Comparison of ENCODE assay signal across 11 cellular contexts in genomic region chrX:134375691-134376090, GRCh38. TPM values are rescaled to one million over a fixed set of nuclear protein-coding genes. Genes with fewer than 3 reads are reported as not detected.
DNase-seq lines count a peak whose midpoint lies in the region; ATAC-seq and TF ChIP-seq lines count a peak whose summit lies in the region.
"Had no signal": no experiment of that assay in that cellular context is flagged by ENCODE, and none has a peak within 500 bp of the region (broad histone marks: within the 10 kb centered on the region; RNA-seq: fewer than 3 reads in every experiment).

No MANE protein-coding gene starts in this region.

- H3K9me3 ChIP-seq in Karpas-422 (ENCODE audit: low read length), result no peaks in the 10 kb centered on the region
- no peaks in the 10 kb centered on the region for H3K9me3 ChIP-seq in adrenal gland (replicated peaks in 1 of 3)
- H3K9me3 ChIP-seq in testis, result no peaks in the 10 kb centered on the region

- peaks cover 13% of the 10 kb centered on the region for H3K4me1 Mint-ChIP-seq in activated T-cell treated with anti-CD3 and anti-CD28 coated beads, Interleukin-2, amount 50 U/mL, for 4 hours (ENCODE audit: low read depth)

- intact Hi-C loops in adrenal gland (cut with DNase I), result no loop called here
- intact Hi-C loops in testis (cut with DNase I; ENCODE audit: low total_unique reads), result no loop called here

- no peaks in the 10 kb centered on the region for H3K9me2 ChIP-seq in Karpas-422 (replicated peaks; ENCODE audit: insufficient read depth, low read length)

- peaks cover 65% of the 10 kb centered on the region for H3K79me2 ChIP-seq in Karpas-422 (ENCODE audit: low read length)

- ATAC-seq in activated T-cell treated with anti-CD3 and anti-CD28 coated beads, Interleukin-2, amount 50 U/mL, for 4 hours, result no peak

- peak overlapping the region; percentile 82 for H3K4me3 ChIP-seq in Karpas-422 (ENCODE audit: low read length)
- peak overlapping the region in 1 of 4 donors; percentile 66 for H3K4me3 ChIP-seq in adrenal gland
- H3K4me3 ChIP-seq in testis, result no peak overlapping the region
- H3K4me3 ChIP-seq: lung had no signal

- no peaks in the 10 kb centered on the region for H3K27me3 Mint-ChIP-seq in activated T-cell treated with anti-CD3 and anti-CD28 coated beads, Interleukin-2, amount 50 U/mL, for 4 hours (ENCODE audit: low read depth)

- H2AFZ ChIP-seq in Karpas-422 (ENCODE audit: low read length), result no peak overlapping the region

- H3K4me1 ChIP-seq in Karpas-422 (ENCODE audit: low read length), result peaks cover 51% of the 10 kb centered on the region
- peaks cover 0 to 10% of the 10 kb centered on the region in 2 donors for H3K4me1 ChIP-seq in adrenal gland (replicated peaks in 1 of 2)
- no peaks in the 10 kb centered on the region for H3K4me1 ChIP-seq in testis

- no peak for TF ChIP-seq CTCF in adrenal gland (IDR thresholded peaks at IDR 0.05)
- TF ChIP-seq CTCF in testis (IDR thresholded peaks at IDR 0.05), result no peak

- no peak for DNase-seq in activated T-cell treated with anti-CD3 and anti-CD28 coated beads, Interleukin-2, amount 50 U/mL, for 4 hours
- no peak for DNase-seq in activated T-cell treated with anti-CD3 and anti-CD28 coated beads, Interleukin-2, amount 50 U/mL, for 1 hour
- DNase-seq in Karpas-422, result peak; percentile 67
- no peak for DNase-seq in adrenal gland
- DNase-seq in pons (ENCODE audit: low spot score), result peak; percentile 28
- no peak for DNase-seq in NCI-H69 (lab: John Stamatoyannopoulos, UW)
- DNase-seq in testis, result no peak
- no peak for DNase-seq in NCI-H2227 (lab: John Stamatoyannopoulos, UW; ENCODE audit: unreplicated experiment)
- DNase-seq: effector memory CD4-positive, alpha-beta T cell; NCI-H345 had no signal

- peaks cover 18% of the 10 kb centered on the region; the same call in 1 of the 2 replicates for H4K20me1 ChIP-seq in Karpas-422 (ENCODE audit: insufficient read depth, low read depth, low read length)

- H3K9ac ChIP-seq in Karpas-422 (ENCODE audit: low read length), result peak overlapping the region; percentile 94

- H3K27ac ChIP-seq in Karpas-422 (ENCODE audit: low read length), result peak overlapping the region; percentile 94
- peak overlapping the region in 4 of 5 donors; percentile 21 to 92 (median 56) for H3K27ac ChIP-seq in adrenal gland
- no peak overlapping the region for H3K27ac ChIP-seq in testis

- peak overlapping the region; percentile 96 for H3K4me3 Mint-ChIP-seq in activated T-cell treated with anti-CD3 and anti-CD28 coated beads, Interleukin-2, amount 50 U/mL, for 4 hours

- H3K9me3 Mint-ChIP-seq in activated T-cell treated with anti-CD3 and anti-CD28 coated beads, Interleukin-2, amount 50 U/mL, for 4 hours, result no peaks in the 10 kb centered on the region

- H3K36me3 ChIP-seq in Karpas-422 (ENCODE audit: insufficient read depth, low read length) (peaks cover 12% of the 10 kb centered on the region), adrenal gland (replicated peaks in 1 of 2) (no peaks in the 10 kb centered on the region), testis (ENCODE audit: low read depth, missing control alignments) (no peaks in the 10 kb centered on the region)

- peaks cover 3% of the 10 kb centered on the region for H3K36me3 Mint-ChIP-seq in activated T-cell treated with anti-CD3 and anti-CD28 coated beads, Interleukin-2, amount 50 U/mL, for 4 hours (ENCODE audit: insufficient read depth)

- TF ChIP-seq POLR2A in adrenal gland (IDR thresholded peaks at IDR 0.05), result no peak
- no peak for TF ChIP-seq POLR2A in testis (IDR thresholded peaks at IDR 0.05)

- H3K27me3 ChIP-seq in Karpas-422 (ENCODE audit: low read length) (no peaks in the 10 kb centered on the region), adrenal gland (no peaks in the 10 kb centered on the region), testis (no peaks in the 10 kb centered on the region)

- peak overlapping the region; percentile 77 for H3K4me2 ChIP-seq in Karpas-422 (ENCODE audit: low read depth, low read length, poor library complexity, severe bottlenecking)

- 33 to 41% (median 37%) methylated on average over 4 of the region's 4 CpGs for WGBS in adrenal gland, 4 donors
- WGBS in testis, 2 donors, result 53 to 59% methylated on average over 4 of the region's 4 CpGs

RNA-seq across cellular contexts. Expression of gene PHF6, which starts 2.6 kb away (rescaled TPM):
- total RNA-seq in activated T-cell treated with anti-CD3 and anti-CD28 coated beads, Interleukin-2, amount 50 U/mL, for 4 hours, result 10 to 100 TPM; 68.6 to 77.0 (median 70.4) TPM
- 82.2 and 184 TPM in 2 replicates for total RNA-seq in Karpas-422 (2014; rRNA removed; shearing (Covaris generic); ENCODE audit: low replicate concordance)
- total RNA-seq in adrenal gland, result 10 to 100 TPM; 22.5 to 53.5 (median 35.7) TPM
- 10 to 100 TPM in 2 of 3 donors, 1 to 10 TPM in 1; 8.5 to 24.9 (median 10.0) TPM for polyA plus RNA-seq in adrenal gland
- total RNA-seq in testis, result 10 to 100 TPM; 24.3 to 30.0 TPM
- 12.4 TPM for polyA plus RNA-seq in testis (ENCODE audit: insufficient read depth, low read depth, low replicate concordance)

Comparison
In these comparisons a context has a peak if more than half of its experiments do, and no peak if none do; other contexts are left out.
1. DNase-seq: peak in Karpas-422 (single experiment) and pons (single experiment); none in activated T-cell treated with anti-CD3 and anti-CD28 coated beads, Interleukin-2, amount 50 U/mL, for 4 hours (single experiment), activated T-cell treated with anti-CD3 and anti-CD28 coated beads, Interleukin-2, amount 50 U/mL, for 1 hour (single experiment), adrenal gland (0 of 7), NCI-H69 (single experiment), testis (single experiment) and NCI-H2227 (single experiment).
2. H3K27ac ChIP-seq: peak in Karpas-422 (single experiment) and adrenal gland (4 of 5); none in testis (0 of 2).